ENCODE assay signal across 8 cellular contexts in genomic region chr1:172895050-172895460, GRCh38.
DNase-seq lines count a peak whose midpoint lies in the region; ATAC-seq and TF ChIP-seq lines count a peak whose summit lies in the region.

No MANE protein-coding gene starts in this region.

- H3K36me3 Mint-ChIP-seq in CD8-positive, alpha-beta T cell: no peaks in the 10 kb centered on the region

- peak overlapping the region; percentile 78 for H3K4me3 Mint-ChIP-seq in CD8-positive, alpha-beta T cell

- no peaks in the 10 kb centered on the region for H3K9me3 Mint-ChIP-seq in CD8-positive, alpha-beta T cell

- H3K27me3 Mint-ChIP-seq in CD8-positive, alpha-beta T cell (ENCODE audit: low read depth): no peaks in the 10 kb centered on the region

- H3K4me3 ChIP-seq in CD8-positive, alpha-beta T cell (ENCODE audit: low read depth, low read length): peak overlapping the region; percentile 14

- peak; percentile 83 for ATAC-seq in CD8-positive, alpha-beta T cell
- peak; percentile 66 for ATAC-seq in HG03521 (IDR thresholded peaks at IDR 0.05; ENCODE audit: unreplicated experiment)
- ATAC-seq in HG03039 (IDR thresholded peaks at IDR 0.05; ENCODE audit: unreplicated experiment): no peak

- H3K4me1 Mint-ChIP-seq in CD8-positive, alpha-beta T cell (ENCODE audit: low read depth): peaks cover 40% of the 10 kb centered on the region

- H3K4me1 ChIP-seq in CD8-positive, alpha-beta T cell (ENCODE audit: insufficient read depth, low read length): peaks cover 24% of the 10 kb centered on the region

- POLR2A ChIA-PET in CD8-positive, alpha-beta T cell (lab: Charles Lee): interaction anchor here (0.8 to 1.7 kb wide), 12 partner anchors 8 to 230 kb away, joined by 3 to 7 read pairs (median 5); no protein-coding TSS in a partner anchor

- H3K36me3 ChIP-seq in CD8-positive, alpha-beta T cell (ENCODE audit: insufficient read depth, low read length): no peaks in the 10 kb centered on the region

- peak overlapping the region; percentile 92 for H3K27ac Mint-ChIP-seq in CD8-positive, alpha-beta T cell

- no peaks in the 10 kb centered on the region for H3K9me3 ChIP-seq in CD8-positive, alpha-beta T cell (ENCODE audit: low read length)

- peak overlapping the region; percentile 17 for H3K27ac ChIP-seq in CD8-positive, alpha-beta T cell (ENCODE audit: low read depth, low read length)

- peak in 4 of 7 experiments; percentile 9 to 25 (median 18) for DNase-seq in CD8-positive, alpha-beta T cell
- DNase-seq in GM19240 (ENCODE audit: insufficient read length, low spot score) (peak; percentile 21), iPS-NIHi7 (ENCODE audit: extremely low spot score) (no peak), NCI-H2227 (lab: John Stamatoyannopoulos, UW; ENCODE audit: unreplicated experiment) (no peak)
- peak; percentile 4 for DNase-seq in effector CD4-positive, alpha-beta T cell
- no peak for DNase-seq in activated CD8-positive, alpha-beta memory T cell treated with anti-CD3 and anti-CD28 coated beads, Interleukin-2, amount 50 U/mL, for 48 hours

- intact Hi-C loops in CD8-positive, alpha-beta T cell (cut with DNase I, micrococcal nuclease): loop anchor here in 1 of 2 experiments (2.0 to 5.0 kb wide), 2 partner anchors 16 to 33 kb away; no protein-coding TSS in a partner anchor

- TF ChIP-seq CTCF in CD8-positive, alpha-beta T cell (IDR thresholded peaks at IDR 0.05): no peak

- CTCF ChIA-PET in CD8-positive, alpha-beta T cell (lab: Charles Lee): interaction anchor here (0.8 to 2.1 kb wide), 8 partner anchors 10 to 153 kb away, joined by 3 to 7 read pairs (median 4); no protein-coding TSS in a partner anchor

- no peaks in the 10 kb centered on the region for H3K27me3 ChIP-seq in CD8-positive, alpha-beta T cell (ENCODE audit: insufficient read depth, low read length)

Comparison
In these comparisons a context has a peak if more than half of its experiments do, and no peak if none do; other contexts are left out.
1. DNase-seq: peak in CD8-positive, alpha-beta T cell (4 of 7), GM19240 (single experiment) and effector CD4-positive, alpha-beta T cell (single experiment); none in iPS-NIHi7 (single experiment), NCI-H2227 (single experiment) and activated CD8-positive, alpha-beta memory T cell treated with anti-CD3 and anti-CD28 coated beads, Interleukin-2, amount 50 U/mL, for 48 hours (single experiment).